24 cellular contexts compared by ENCODE assay signal in genomic region chr2:124328397-124328796, GRCh38.
"Had no signal": no experiment of that assay in that cellular context is flagged by ENCODE, and none has a peak within 500 bp of the region (broad histone marks: within the 10 kb centered on the region; RNA-seq: fewer than 3 reads in every experiment).

No MANE protein-coding gene starts in this region.

- H3K4me3 ChIP-seq: PC-9 had no signal

- DNase-seq: activated CD4-positive, alpha-beta T cell treated with anti-CD3 and anti-CD28 coated beads, Interleukin-2, amount 10 ng/mL, durations not matched to agents 24 days and 14 days; activated CD4-positive, alpha-beta T cell treated with anti-CD3 and anti-CD28 coated beads, Interleukin-2, amount 50 U/mL, for 4 hours; activated CD8-positive, alpha-beta T cell treated with anti-CD3 and anti-CD28 coated beads for 36 hours; activated gamma-delta T cell treated with Interleukin-2 at 50 U/mL for 16 hours; activated naive CD4-positive, alpha-beta T cell treated with anti-CD3 and anti-CD28 coated beads for 36 hours; activated naive CD8-positive, alpha-beta T cell treated with anti-CD3 and anti-CD28 coated beads, Interleukin-2, amount 50 U/mL, for 24 hours; activated T-cell treated with anti-CD3 and anti-CD28 coated beads, Interleukin-2, amount 50 U/mL, for 1 hour; activated T-cell treated with anti-CD3 and anti-CD28 coated beads, Interleukin-2, amount 50 U/mL, for 72 hours; anterior cingulate cortex; central memory CD4-positive, alpha-beta T cell; NCI-H1048; NCI-H1105 treated with DMSO at 0.1 percent for 48 hours; NCI-H1436 treated with DMSO at 0.1 percent for 48 hours; NCI-H1694 treated with DMSO at 0.1 percent for 48 hours; NCI-H2029; NCI-H345; NCI-H524 treated with DMSO at 0.1 percent for 48 hours; NCI-H748 treated with DMSO at 0.1 percent for 48 hours; NK-92 treated with Interleukin-12 subunit alpha and Interleukin-12 subunit beta, amount 100 ng/mL, for 24 hours; PC-9; SIG-M5; T1000; WERI-Rb-1 had no signal

- H3K4me2 ChIP-seq: PC-9 had no signal

- H3K27ac ChIP-seq: PC-9, RWPE1, WERI-Rb-1 had no signal

- H3K36me3 ChIP-seq: WERI-Rb-1 had no signal
